Comparison of ENCODE assay signal across 1 cellular context in genomic region chr19:54141356-54141755, GRCh38.
TF ChIP-seq lines count a peak whose summit lies in the region.

No MANE protein-coding gene starts in this region.

TF ChIP-seq in GM23338, 12 proteins besides CTCF, POLR2A, EP300 and RAD21 (continued from another document):
- TF ChIP-seq REST (IDR thresholded peaks at IDR 0.05; ENCODE audit: unreplicated experiment) = no peak
- TF ChIP-seq ZNF331 (CRISPR knock-in tag; IDR thresholded peaks at IDR 0.05; ENCODE audit: low read depth) = no peak
